Comparison of ENCODE assay signal across 1 cellular context in genomic region chr14:34562776-34563150, GRCh38.
TF ChIP-seq lines count a peak whose summit lies in the region.

No MANE protein-coding gene starts in this region.

TF ChIP-seq in HepG2, 621 proteins besides CTCF, POLR2A, EP300 and RAD21 (continued from another document):
- TF ChIP-seq CERS6 (CRISPR knock-in tag; IDR thresholded peaks at IDR 0.05): no peak
- TF ChIP-seq EED (CRISPR knock-in tag; IDR thresholded peaks at IDR 0.05): no peak
